14 cellular contexts compared by ENCODE assay signal in the genomic region with DNA sequence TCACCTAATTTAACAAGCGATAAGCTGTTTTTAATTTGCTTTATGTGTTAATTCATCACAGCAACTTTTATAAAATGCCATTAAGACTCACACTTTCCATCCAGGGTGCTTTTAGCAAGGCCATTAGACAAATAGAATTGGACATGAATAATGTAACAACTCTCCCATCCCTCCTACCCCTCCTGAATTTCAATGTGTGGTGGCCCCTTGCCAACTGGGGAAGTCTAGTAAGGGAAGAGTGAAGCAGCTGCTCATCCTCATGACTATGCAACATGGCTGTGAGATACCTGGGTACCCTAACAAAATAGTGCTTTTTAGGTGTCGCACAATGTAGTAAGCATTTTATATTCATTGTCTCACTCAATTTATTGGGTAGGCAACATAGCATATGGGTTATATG.
DNase-seq lines count a peak whose midpoint lies in the region.
"Had no signal": no experiment of that assay in that cellular context is flagged by ENCODE, and none has a peak within 500 bp of the region (broad histone marks: within the 10 kb centered on the region; RNA-seq: fewer than 3 reads in every experiment).

No MANE protein-coding gene starts in this region.

- intact Hi-C loops in head of caudate nucleus (cut with DNase I): no loop called here

- DNase-seq in NCI-H1436 (lab: John Stamatoyannopoulos, UW): peak; percentile 34
- DNase-seq in NCI-H1436 treated with DMSO at 0.1 percent for 48 hours (lab: John Stamatoyannopoulos, UW): no peak
- DNase-seq in NCI-H345 treated with DMSO at 0.1 percent for 48 hours (lab: John Stamatoyannopoulos, UW; ENCODE audit: unreplicated experiment): peak; percentile 30
- DNase-seq in head of caudate nucleus: peak in 36 of 42 donors; percentile 11 to 83 (median 48)
- peak; percentile 46 for DNase-seq in putamen (ENCODE audit: low spot score)
- no peak for DNase-seq in islet precursor cell
- DNase-seq in DMS153 (lab: John Stamatoyannopoulos, UW): no peak
- DNase-seq: CD8-positive, alpha-beta T cell; DND-41; NCI-H226; NCI-H526; OCI-M1; Right ventricle myocardium superior; SW 1271 had no signal

Comparison
In these comparisons a context has a peak if more than half of its experiments do, and no peak if none do; other contexts are left out.
1. DNase-seq: peak in NCI-H1436 (single experiment), NCI-H345 treated with DMSO at 0.1 percent for 48 hours (single experiment), head of caudate nucleus (36 of 42) and putamen (single experiment); none in NCI-H1436 treated with DMSO at 0.1 percent for 48 hours (single experiment), islet precursor cell (single experiment) and DMS153 (single experiment).